ENCODE assay signal across 9 cellular contexts in the genomic region with DNA sequence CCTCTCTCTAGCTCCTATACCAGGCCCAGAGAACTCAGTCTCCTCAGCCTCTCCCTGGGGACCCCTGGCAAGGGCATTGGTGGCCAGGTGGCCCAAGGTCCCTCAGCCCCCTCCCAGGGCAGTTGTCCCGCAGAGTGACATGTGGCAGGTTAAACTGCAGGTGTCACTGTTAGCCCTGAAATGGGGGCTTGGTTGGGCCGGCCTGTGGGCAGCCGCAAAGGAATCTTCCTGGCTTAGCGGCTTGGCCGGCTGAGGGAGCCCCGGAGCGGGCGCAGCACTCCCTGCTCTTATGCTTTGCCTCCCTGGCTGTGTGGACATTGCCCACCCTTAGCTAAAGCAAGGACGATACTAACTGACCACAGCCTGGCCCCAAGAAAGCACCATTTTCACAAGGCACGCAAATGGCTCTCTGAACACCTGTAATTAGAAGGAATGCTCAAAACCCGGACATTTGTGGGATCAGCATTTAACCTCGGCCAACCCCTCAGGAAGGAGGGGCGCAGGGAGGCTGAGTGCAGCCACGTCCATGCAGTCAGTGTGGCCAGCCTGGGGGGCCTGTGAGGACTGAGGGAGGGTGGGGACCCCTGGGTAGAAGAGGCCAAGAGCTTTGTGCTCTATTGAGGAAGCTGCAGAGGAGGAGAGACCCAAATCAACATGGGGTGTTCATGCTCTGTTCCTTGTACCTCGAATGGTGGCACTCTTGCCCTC.
DNase-seq lines count a peak whose midpoint lies in the region; ATAC-seq and TF ChIP-seq lines count a peak whose summit lies in the region.
"Had no signal": no experiment of that assay in that cellular context is flagged by ENCODE, and none has a peak within 500 bp of the region (broad histone marks: within the 10 kb centered on the region; RNA-seq: fewer than 3 reads in every experiment).

No MANE protein-coding gene starts in this region.

- no peaks in the 10 kb centered on the region for H3K9me3 Mint-ChIP-seq in activated T-helper 2 cell treated with anti-CD3 and anti-CD28 coated beads, Interferon-gamma antibody, Interleukin-2, Interleukin-4, amounts not matched to agents 10 μg/mL and 5 μg/mL and 100 μg/mL, durations not matched to agents 14 hours and 24 hours and 36 hours
- H3K9me3 Mint-ChIP-seq: dendritic cell treated with granulocyte-macrophage colony-stimulating factor and Interleukin-4, amounts not matched to agents 40 ng/mL and 50 ng/mL, for 4 days had no signal

- intact Hi-C loops in activated T-helper 2 cell treated with anti-CD3 and anti-CD28 coated beads, Interferon-gamma antibody, Interleukin-2, Interleukin-4, amounts not matched to agents 10 μg/mL and 5 μg/mL and 100 μg/mL, durations not matched to agents 14 hours and 24 hours and 36 hours (cut with micrococcal nuclease) = no loop called here
- intact Hi-C loops in testis (cut with DNase I; ENCODE audit: low total_unique reads) = no loop called here

- H3K27ac Mint-ChIP-seq in activated T-helper 2 cell treated with anti-CD3 and anti-CD28 coated beads, Interferon-gamma antibody, Interleukin-2, Interleukin-4, amounts not matched to agents 10 μg/mL and 5 μg/mL and 100 μg/mL, durations not matched to agents 14 hours and 24 hours and 36 hours = no peak overlapping the region
- H3K27ac Mint-ChIP-seq: dendritic cell treated with granulocyte-macrophage colony-stimulating factor and Interleukin-4, amounts not matched to agents 40 ng/mL and 50 ng/mL, for 4 days had no signal

- peak; percentile 82 for ATAC-seq in HG02852 (IDR thresholded peaks at IDR 0.05; ENCODE audit: unreplicated experiment)
- ATAC-seq in GM19324 (IDR thresholded peaks at IDR 0.05; ENCODE audit: low FRiP score, unreplicated experiment) = no peak

- peaks cover 20% of the 10 kb centered on the region for H3K27me3 Mint-ChIP-seq in activated T-helper 2 cell treated with anti-CD3 and anti-CD28 coated beads, Interferon-gamma antibody, Interleukin-2, Interleukin-4, amounts not matched to agents 10 μg/mL and 5 μg/mL and 100 μg/mL, durations not matched to agents 14 hours and 24 hours and 36 hours (ENCODE audit: low read depth)

- H3K27ac ChIP-seq in testis = no peak overlapping the region

- no peaks in the 10 kb centered on the region for H3K4me1 Mint-ChIP-seq in activated T-helper 2 cell treated with anti-CD3 and anti-CD28 coated beads, Interferon-gamma antibody, Interleukin-2, Interleukin-4, amounts not matched to agents 10 μg/mL and 5 μg/mL and 100 μg/mL, durations not matched to agents 14 hours and 24 hours and 36 hours (ENCODE audit: low read depth)

- H3K4me3 ChIP-seq in GM12864 (ENCODE audit: low read depth, low read length) (no peak overlapping the region), testis (no peak overlapping the region)

- H3K27me3 ChIP-seq in testis = no peaks in the 10 kb centered on the region

- H3K4me1 ChIP-seq in testis = no peaks in the 10 kb centered on the region

- no peaks in the 10 kb centered on the region for H3K36me3 Mint-ChIP-seq in activated T-helper 2 cell treated with anti-CD3 and anti-CD28 coated beads, Interferon-gamma antibody, Interleukin-2, Interleukin-4, amounts not matched to agents 10 μg/mL and 5 μg/mL and 100 μg/mL, durations not matched to agents 14 hours and 24 hours and 36 hours (ENCODE audit: low read depth)

- 53 to 59% methylated on average over 5 to 15 of the region's 15 CpGs for WGBS in testis, 2 donors

- DNase-seq in 8988T = peak; percentile 78
- no peak for DNase-seq in GM12864 (ENCODE audit: low read depth)
- DNase-seq in NCI-H510A treated with DMSO at 0.1 percent for 48 hours (lab: John Stamatoyannopoulos, UW) = peak; percentile 38
- DNase-seq in activated T-helper 2 cell treated with anti-CD3 and anti-CD28 coated beads, Interferon-gamma antibody, Interleukin-2, Interleukin-4, amounts not matched to agents 10 μg/mL and 5 μg/mL and 100 μg/mL, durations not matched to agents 14 hours and 24 hours and 36 hours (ENCODE audit: low spot score) = peak; percentile 13
- DNase-seq in iPS-NIHi7 (ENCODE audit: extremely low spot score) = peak; percentile 89
- DNase-seq in testis = peak; percentile 64

- no peaks in the 10 kb centered on the region for H3K36me3 ChIP-seq in testis (ENCODE audit: low read depth, missing control alignments)

- peak; percentile 63 for TF ChIP-seq CTCF in GM12864 (IDR thresholded peaks at IDR 0.05; ENCODE audit: low read depth, low read length, missing control alignments)
- peak in 2 of 3 experiments; percentile 40 to 44 for TF ChIP-seq CTCF in testis (IDR thresholded peaks at IDR 0.05)

- no peak overlapping the region for H3K4me3 Mint-ChIP-seq in activated T-helper 2 cell treated with anti-CD3 and anti-CD28 coated beads, Interferon-gamma antibody, Interleukin-2, Interleukin-4, amounts not matched to agents 10 μg/mL and 5 μg/mL and 100 μg/mL, durations not matched to agents 14 hours and 24 hours and 36 hours (ENCODE audit: low read depth)
- H3K4me3 Mint-ChIP-seq: dendritic cell treated with granulocyte-macrophage colony-stimulating factor and Interleukin-4, amounts not matched to agents 40 ng/mL and 50 ng/mL, for 4 days had no signal

- TF ChIP-seq POLR2A in testis (IDR thresholded peaks at IDR 0.05) = no peak

- H3K9me3 ChIP-seq in testis = no peaks in the 10 kb centered on the region
